Comparison of ENCODE assay signal across 26 cellular contexts in the genomic region with DNA sequence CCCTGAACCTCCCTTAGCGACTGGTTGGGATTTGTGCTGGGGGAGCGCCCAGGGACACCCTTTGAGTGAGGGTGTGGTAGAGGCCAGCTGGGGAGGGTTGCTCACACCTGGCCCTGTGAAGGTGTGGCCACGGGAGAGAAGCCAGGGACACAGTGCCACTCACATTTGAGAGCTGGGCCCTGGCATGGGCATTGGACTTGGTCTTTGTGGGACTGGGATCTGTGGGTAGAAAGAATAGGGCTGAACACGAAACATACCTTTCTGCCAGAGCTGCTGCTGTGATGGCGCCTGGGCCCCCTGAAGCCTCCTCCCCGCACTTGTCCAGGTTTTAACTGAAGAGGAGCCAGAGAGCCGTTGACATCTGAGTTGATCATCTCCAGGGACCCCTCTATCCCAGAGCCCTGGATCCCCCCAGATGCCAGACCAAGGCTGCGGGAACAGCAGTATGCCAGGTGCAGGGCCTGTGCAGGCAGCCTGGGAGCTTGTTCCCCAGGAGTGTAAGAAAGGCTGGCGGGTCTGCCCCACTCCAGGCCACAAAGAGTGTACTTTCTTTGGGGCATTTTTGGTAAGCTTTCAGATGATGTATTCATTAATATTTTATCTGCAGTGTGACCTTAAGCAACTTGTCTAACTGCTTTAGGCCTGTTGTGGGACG.
A peak's percentile ranks its signal among the peaks of the same experiment; 100 is the strongest.
DNase-seq lines count a peak whose midpoint lies in the region; ATAC-seq and TF ChIP-seq lines count a peak whose summit lies in the region.
"Had no signal": no experiment of that assay in that cellular context is flagged by ENCODE, and none has a peak within 500 bp of the region (broad histone marks: within the 10 kb centered on the region; RNA-seq: fewer than 3 reads in every experiment).

No MANE protein-coding gene starts in this region.

- peaks cover 5% of the 10 kb centered on the region for H3K27me3 Mint-ChIP-seq in glutamatergic neuron (ENCODE audit: unreplicated experiment)
- H3K27me3 Mint-ChIP-seq: activated CD4-positive, alpha-beta memory T cell treated with anti-CD3 and anti-CD28 coated beads for 36 hours; memory B cell had no signal

- H3K4me1 Mint-ChIP-seq in glutamatergic neuron (ENCODE audit: low read depth, unreplicated experiment), result peaks cover 18% of the 10 kb centered on the region

- TF ChIP-seq POLR2A in spleen (IDR thresholded peaks at IDR 0.05), result no peak

- POLR2A ChIA-PET in RWPE1 (lab: Yijun Ruan, JAX; ENCODE audit: low non-redundant PET), result no interaction called here
- POLR2A ChIA-PET in SK-N-SH (lab: Yijun Ruan, JAX), result no interaction called here

- CTCF ChIA-PET in RWPE1 (lab: Yijun Ruan, JAX) (no interaction called here), SK-N-SH (lab: Yijun Ruan, JAX) (no interaction called here)

- no peak overlapping the region for H3K4me3 ChIP-seq in spleen
- H3K4me3 ChIP-seq in MG63, result no peak overlapping the region
- no peak overlapping the region for H3K4me3 ChIP-seq in SK-N-SH (ENCODE audit: low read depth in 2 of 2, low read length in 1 of 2)
- H3K4me3 ChIP-seq: adrenal gland, Peyer's patch, prostate gland, transverse colon had no signal

- H3K9ac ChIP-seq in SK-N-SH, result no peak overlapping the region

- H3K4me2 ChIP-seq in SK-N-SH, result no peak overlapping the region

- peaks cover 0 to 13% (median 0%) of the 10 kb centered on the region in 6 donors for H3K36me3 ChIP-seq in spleen
- H3K36me3 ChIP-seq in MG63, result no peaks in the 10 kb centered on the region
- H3K36me3 ChIP-seq in SK-N-SH (replicated peaks in 1 of 2; ENCODE audit: control insufficient read depth in 1 of 2, insufficient read depth in 2 of 2, low read length in 1 of 2), result no peaks in the 10 kb centered on the region
- H3K36me3 ChIP-seq: adrenal gland, neutrophil, Peyer's patch, prostate gland, transverse colon had no signal

- 73 to 90% (median 79%) methylated on average over 8 to 10 of the region's 10 CpGs for WGBS in spleen, 5 donors
- WGBS in SK-N-SH (ENCODE audit: low lambda C conversion rate), result 96% methylated on average over 8 of the region's 10 CpGs

- no peaks in the 10 kb centered on the region for H3K27me3 ChIP-seq in spleen (replicated peaks in 1 of 7)
- H3K27me3 ChIP-seq in MG63, result no peaks in the 10 kb centered on the region
- no peaks in the 10 kb centered on the region for H3K27me3 ChIP-seq in SK-N-SH (ENCODE audit: insufficient read depth)
- H3K27me3 ChIP-seq: adrenal gland, foreskin keratinocyte, neutrophil, Peyer's patch, transverse colon had no signal

- H3K4me1 ChIP-seq in spleen (peaks cover 0 to 65% (median 31%) of the 10 kb centered on the region in 6 donors), SK-N-SH (ENCODE audit: control insufficient read depth in 1 of 2, insufficient read depth in 2 of 2, low read depth in 1 of 2, low read length in 1 of 2) (no peaks in the 10 kb centered on the region; a peak in 2 of 4 replicates)
- H3K4me1 ChIP-seq: adrenal gland, foreskin keratinocyte had no signal

- TF ChIP-seq RAD21 in SK-N-SH (IDR thresholded peaks at IDR 0.05; ENCODE audit: low read length), result no peak

- no peaks in the 10 kb centered on the region for H3K9me2 ChIP-seq in SK-N-SH

- H3F3A ChIP-seq in SK-N-SH (replicated peaks; ENCODE audit: insufficient read depth), result no peaks in the 10 kb centered on the region

- no peak overlapping the region for H3K4me3 Mint-ChIP-seq in glutamatergic neuron (ENCODE audit: unreplicated experiment)
- H3K4me3 Mint-ChIP-seq: activated CD4-positive, alpha-beta memory T cell treated with anti-CD3 and anti-CD28 coated beads for 36 hours; brain; memory B cell had no signal

- no peaks in the 10 kb centered on the region for H3K9me3 ChIP-seq in spleen
- H3K9me3 ChIP-seq in MG63, result no peaks in the 10 kb centered on the region
- no peaks in the 10 kb centered on the region for H3K9me3 ChIP-seq in SK-N-SH
- H3K9me3 ChIP-seq: adrenal gland, neutrophil, Peyer's patch, prostate gland, transverse colon had no signal

- no peaks in the 10 kb centered on the region for H3K79me2 ChIP-seq in SK-N-SH (ENCODE audit: insufficient read depth)

- no peak for TF ChIP-seq EP300 in SK-N-SH (IDR thresholded peaks at IDR 0.05; ENCODE audit: borderline replicate concordance in 1 of 2, low read depth in 1 of 2, low read length in 1 of 2)

- H3K27ac Mint-ChIP-seq in activated naive CD4-positive, alpha-beta T cell treated with anti-CD3 and anti-CD28 coated beads, Interleukin-2, amount 50 U/mL, for 72 hours, result peak overlapping the region; percentile 55 to 66
- peak overlapping the region; percentile 52 for H3K27ac Mint-ChIP-seq in glutamatergic neuron (ENCODE audit: unreplicated experiment)
- H3K27ac Mint-ChIP-seq: activated CD4-positive, alpha-beta memory T cell treated with anti-CD3 and anti-CD28 coated beads for 36 hours had no signal

- intact Hi-C loops in spleen (cut with DNase I; ENCODE audit: low total_unique reads) (no loop called here), sciatic nerve (cut with DNase I) (no loop called here)

- TF ChIP-seq CTCF in RWPE1 (conservative IDR thresholded peaks at IDR 0.05; ENCODE audit: low read depth), result no peak
- TF ChIP-seq CTCF in glutamatergic neuron (IDR thresholded peaks at IDR 0.05; ENCODE audit: partially characterized antibody, unreplicated experiment), result no peak
- no peak for TF ChIP-seq CTCF in spleen (IDR thresholded peaks at IDR 0.05 in 8 of 11, conservative IDR thresholded peaks at IDR 0.05 in 3 of 11)
- no peak for TF ChIP-seq CTCF in SK-N-SH (IDR thresholded peaks at IDR 0.05)

- H3K9me3 Mint-ChIP-seq in activated naive CD4-positive, alpha-beta T cell treated with anti-CD3 and anti-CD28 coated beads, Interleukin-2, amount 50 U/mL, for 72 hours, result no peaks in the 10 kb centered on the region
- H3K9me3 Mint-ChIP-seq in glutamatergic neuron (ENCODE audit: unreplicated experiment), result peaks cover 13% of the 10 kb centered on the region
- H3K9me3 Mint-ChIP-seq: activated CD4-positive, alpha-beta memory T cell treated with anti-CD3 and anti-CD28 coated beads for 36 hours; memory B cell had no signal

- no peaks in the 10 kb centered on the region for H4K20me1 ChIP-seq in SK-N-SH (ENCODE audit: insufficient read depth)

- ATAC-seq in activated naive CD4-positive, alpha-beta T cell treated with anti-CD3 and anti-CD28 coated beads, Interleukin-2, amount 50 U/mL, for 72 hours, result no peak
- no peak for ATAC-seq in sciatic nerve
- ATAC-seq: foreskin keratinocyte had no signal

- no peak for DNase-seq in activated naive CD4-positive, alpha-beta T cell treated with anti-CD3 and anti-CD28 coated beads, Interleukin-2, amount 50 U/mL, for 72 hours (ENCODE audit: low spot score in 2 of 2)
- no peak for DNase-seq in activated naive CD4-positive, alpha-beta T cell treated with anti-CD3 and anti-CD28 coated beads, Interleukin-2, amount 50 U/mL, for 16 hours
- DNase-seq in RWPE1 (ENCODE audit: low spot score) (no peak), glutamatergic neuron (peak; percentile 24), spleen (peak; percentile 54), sciatic nerve (ENCODE audit: low spot score) (no peak), MG63 (no peak), SK-N-SH (no peak)
- DNase-seq: activated CD4-positive, alpha-beta memory T cell treated with anti-CD3 and anti-CD28 coated beads for 36 hours; activated gamma-delta T cell treated with Interleukin-2 at 50 U/mL for 16 hours; activated T-cell treated with anti-CD3 and anti-CD28 coated beads for 4 hours; adrenal gland; COR-L47; effector CD8-positive, alpha-beta T cell; erythroblast; foreskin keratinocyte; NCI-H1092 treated with DMSO at 0.1 percent for 48 hours; NCI-H187 treated with DMSO at 0.1 percent for 48 hours; NCI-H2227 treated with DMSO at 0.1 percent for 48 hours; T-helper 1 cell; transverse colon had no signal

- H3K36me3 Mint-ChIP-seq in activated naive CD4-positive, alpha-beta T cell treated with anti-CD3 and anti-CD28 coated beads, Interleukin-2, amount 50 U/mL, for 72 hours, result no peaks in the 10 kb centered on the region
- H3K36me3 Mint-ChIP-seq in glutamatergic neuron (ENCODE audit: unreplicated experiment), result no peaks in the 10 kb centered on the region
- H3K36me3 Mint-ChIP-seq: activated CD4-positive, alpha-beta memory T cell treated with anti-CD3 and anti-CD28 coated beads for 36 hours had no signal

- peak overlapping the region; percentile 25; the same call in 1 of the 2 replicates for H3K27ac ChIP-seq in RWPE1
- H3K27ac ChIP-seq in spleen, result no peak overlapping the region
- no peak overlapping the region for H3K27ac ChIP-seq in SK-N-SH (ENCODE audit: low read depth in 2 of 2, low read length in 1 of 2)
- H3K27ac ChIP-seq: adrenal gland, foreskin keratinocyte, neutrophil, Peyer's patch, prostate gland, transverse colon had no signal

- H2AFZ ChIP-seq in SK-N-SH (ENCODE audit: low read depth), result no peak overlapping the region

TF ChIP-seq in SK-N-SH, 30 proteins besides CTCF, POLR2A, EP300 and RAD21:
- no peak for TF ChIP-seq NFIC (IDR thresholded peaks at IDR 0.05; ENCODE audit: borderline replicate concordance)
- no peak for TF ChIP-seq TCF12 (IDR thresholded peaks at IDR 0.05)
- TF ChIP-seq YY1 (IDR thresholded peaks at IDR 0.05; ENCODE audit: low read depth), result no peak

Comparison
In these comparisons a context has a peak if more than half of its experiments do, and no peak if none do; other contexts are left out.
1. DNase-seq: peak in glutamatergic neuron (single experiment) and spleen (single experiment); none in activated naive CD4-positive, alpha-beta T cell treated with anti-CD3 and anti-CD28 coated beads, Interleukin-2, amount 50 U/mL, for 72 hours (0 of 2), activated naive CD4-positive, alpha-beta T cell treated with anti-CD3 and anti-CD28 coated beads, Interleukin-2, amount 50 U/mL, for 16 hours (single experiment), RWPE1 (single experiment), sciatic nerve (single experiment), MG63 (single experiment) and SK-N-SH (single experiment).